Comparison of ENCODE assay signal across 35 cellular contexts in the genomic region with DNA sequence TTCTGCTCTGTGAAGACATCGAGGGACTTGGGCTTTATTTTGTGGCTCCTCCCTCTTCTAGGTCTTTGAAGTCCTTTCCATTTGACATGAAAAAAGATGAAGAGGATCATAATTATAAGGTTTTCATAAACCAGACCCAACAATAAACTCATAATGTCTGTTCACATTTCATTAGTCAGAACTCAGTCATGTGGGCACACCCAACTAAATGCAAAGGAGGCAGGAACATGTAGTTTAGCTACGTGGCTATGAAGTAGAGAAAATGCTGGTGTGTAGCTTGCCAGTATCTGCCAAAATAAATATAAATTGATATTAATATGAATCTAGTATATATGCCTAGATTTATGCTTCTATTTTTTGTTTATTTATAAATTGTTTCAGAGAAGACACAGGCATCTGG.
"Had no signal": no experiment of that assay in that cellular context is flagged by ENCODE, and none has a peak within 500 bp of the region (broad histone marks: within the 10 kb centered on the region; RNA-seq: fewer than 3 reads in every experiment).

No MANE protein-coding gene starts in this region.

- H3K27me3 Mint-ChIP-seq: activated B cell treated with CpG ODN at 0.5 μM for 24 hours; activated CD8-positive, alpha-beta T cell treated with anti-CD3 and anti-CD28 coated beads for 36 hours; activated naive CD8-positive, alpha-beta T cell treated with anti-CD3 and anti-CD28 coated beads for 36 hours; activated naive CD8-positive, alpha-beta T cell treated with anti-CD3 and anti-CD28 coated beads, Interleukin-2, amount 50 U/mL, for 24 hours; effector memory CD8-positive, alpha-beta T cell; T-helper 17 cell had no signal

- H3K9me3 ChIP-seq: adrenal gland, ascending aorta, gastrocnemius medialis, heart left ventricle had no signal

- H3K4me1 ChIP-seq: adrenal gland, ascending aorta, gastrocnemius medialis, heart left ventricle had no signal

- H3K4me3 ChIP-seq: adrenal gland, ascending aorta, gastrocnemius medialis, heart left ventricle had no signal

- H3K4me1 Mint-ChIP-seq: activated B cell treated with CpG ODN at 0.5 μM for 24 hours; activated naive CD4-positive, alpha-beta T cell treated with anti-CD3 and anti-CD28 coated beads, Interleukin-2, amount 50 U/mL, for 24 hours; activated naive CD8-positive, alpha-beta T cell treated with anti-CD3 and anti-CD28 coated beads for 36 hours; activated naive CD8-positive, alpha-beta T cell treated with anti-CD3 and anti-CD28 coated beads, Interleukin-2, amount 50 U/mL, for 24 hours; T-helper 17 cell had no signal

- H3K36me3 ChIP-seq: adrenal gland, ascending aorta, gastrocnemius medialis, heart left ventricle, WERI-Rb-1 had no signal

- H3K4me3 Mint-ChIP-seq: activated B cell treated with CpG ODN at 0.5 μM for 24 hours; activated CD8-positive, alpha-beta T cell treated with anti-CD3 and anti-CD28 coated beads for 36 hours; activated naive CD4-positive, alpha-beta T cell treated with anti-CD3 and anti-CD28 coated beads for 36 hours; activated naive CD4-positive, alpha-beta T cell treated with anti-CD3 and anti-CD28 coated beads, Interleukin-2, amount 50 U/mL, for 24 hours; activated naive CD8-positive, alpha-beta T cell treated with anti-CD3 and anti-CD28 coated beads for 36 hours; activated naive CD8-positive, alpha-beta T cell treated with anti-CD3 and anti-CD28 coated beads, Interleukin-2, amount 50 U/mL, for 24 hours; activated T-cell treated with anti-CD3 and anti-CD28 coated beads, Interleukin-2, amount 50 U/mL, for 4 hours; brain; effector memory CD8-positive, alpha-beta T cell; T-helper 17 cell; T-helper 2 cell treated with Interferon-gamma antibody and Interleukin-4, amounts not matched to agents 5 μg/mL and 100 μg/mL, for 36 hours had no signal

- H3K27ac ChIP-seq: adrenal gland, ascending aorta, gastrocnemius medialis, heart left ventricle, WERI-Rb-1 had no signal

- H3K36me3 Mint-ChIP-seq: activated naive CD4-positive, alpha-beta T cell treated with anti-CD3 and anti-CD28 coated beads, Interleukin-2, amount 50 U/mL, for 24 hours; activated naive CD8-positive, alpha-beta T cell treated with anti-CD3 and anti-CD28 coated beads for 36 hours; brain had no signal

- H3K27ac Mint-ChIP-seq: activated B cell treated with CpG ODN at 0.5 μM for 24 hours; activated CD8-positive, alpha-beta T cell treated with anti-CD3 and anti-CD28 coated beads for 36 hours; activated naive CD4-positive, alpha-beta T cell treated with anti-CD3 and anti-CD28 coated beads for 36 hours; activated naive CD4-positive, alpha-beta T cell treated with anti-CD3 and anti-CD28 coated beads, Interleukin-2, amount 50 U/mL, for 24 hours; activated naive CD8-positive, alpha-beta T cell treated with anti-CD3 and anti-CD28 coated beads for 36 hours; activated naive CD8-positive, alpha-beta T cell treated with anti-CD3 and anti-CD28 coated beads, Interleukin-2, amount 50 U/mL, for 24 hours; activated T-helper 2 cell treated with anti-CD3 and anti-CD28 coated beads, Interferon-gamma antibody, Interleukin-2, Interleukin-4, amounts not matched to agents 10 μg/mL and 5 μg/mL and 100 μg/mL, durations not matched to agents 14 hours and 24 hours and 36 hours; brain; effector memory CD8-positive, alpha-beta T cell; T-helper 17 cell; T-helper 2 cell treated with Interferon-gamma antibody and Interleukin-4, amounts not matched to agents 5 μg/mL and 100 μg/mL, for 36 hours had no signal

- H3K27me3 ChIP-seq: adrenal gland, ascending aorta, gastrocnemius medialis, heart left ventricle had no signal

- H3K9me3 Mint-ChIP-seq: activated CD8-positive, alpha-beta T cell treated with anti-CD3 and anti-CD28 coated beads for 36 hours; activated naive CD4-positive, alpha-beta T cell treated with anti-CD3 and anti-CD28 coated beads for 36 hours; activated naive CD4-positive, alpha-beta T cell treated with anti-CD3 and anti-CD28 coated beads, Interleukin-2, amount 50 U/mL, for 24 hours; activated naive CD8-positive, alpha-beta T cell treated with anti-CD3 and anti-CD28 coated beads for 36 hours; activated naive CD8-positive, alpha-beta T cell treated with anti-CD3 and anti-CD28 coated beads, Interleukin-2, amount 50 U/mL, for 24 hours; activated T-cell treated with anti-CD3 and anti-CD28 coated beads, Interleukin-2, amount 50 U/mL, for 4 hours; activated T-helper 2 cell treated with anti-CD3 and anti-CD28 coated beads, Interferon-gamma antibody, Interleukin-2, Interleukin-4, amounts not matched to agents 10 μg/mL and 5 μg/mL and 100 μg/mL, durations not matched to agents 14 hours and 24 hours and 36 hours; effector memory CD8-positive, alpha-beta T cell; T-helper 2 cell treated with Interferon-gamma antibody and Interleukin-4, amounts not matched to agents 5 μg/mL and 100 μg/mL, for 36 hours had no signal

- DNase-seq: activated B cell treated with CpG ODN at 0.5 μM for 24 hours; activated CD4-positive, alpha-beta T cell treated with anti-CD3 and anti-CD28 coated beads for 48 hours; activated CD4-positive, alpha-beta T cell treated with anti-CD3 and anti-CD28 coated beads, Interleukin-2, amount 50 U/mL, for 1 hour; activated CD4-positive, alpha-beta T cell treated with anti-CD3 and anti-CD28 coated beads, Interleukin-2, amount 50 U/mL, for 48 hours; activated CD8-positive, alpha-beta memory T cell treated with anti-CD3 and anti-CD28 coated beads for 24 hours; activated CD8-positive, alpha-beta T cell treated with anti-CD3 and anti-CD28 coated beads for 36 hours; activated effector memory CD4-positive, alpha-beta T cell treated with anti-CD3 and anti-CD28 coated beads, Interleukin-2, amount 50 U/mL, for 16 hours; activated naive CD4-positive, alpha-beta T cell treated with anti-CD3 and anti-CD28 coated beads for 36 hours; activated naive CD8-positive, alpha-beta T cell treated with anti-CD3 and anti-CD28 coated beads for 36 hours; activated naive CD8-positive, alpha-beta T cell treated with anti-CD3 and anti-CD28 coated beads, Interleukin-2, amount 50 U/mL, for 24 hours; activated T-cell treated with anti-CD3 and anti-CD28 coated beads, Interleukin-2, amount 50 U/mL, for 4 hours; adrenal gland; caudate nucleus; cortex of kidney; dermis blood vessel endothelial cell; effector CD4-positive, alpha-beta T cell; effector memory CD8-positive, alpha-beta T cell; foreskin fibroblast; gastrocnemius medialis; glutamatergic neuron; heart left ventricle; T-helper 1 cell; T-helper 17 cell; T1000; WERI-Rb-1 had no signal

- FAIRE-seq: colon, endometrium, endothelial cell of umbilical vein had no signal

- ATAC-seq: activated CD4-positive, CD25-positive, alpha-beta regulatory T cell treated with anti-CD3 and anti-CD28 coated beads, Interleukin-2, amount 50 U/mL, for 24 hours; activated CD8-positive, alpha-beta T cell treated with anti-CD3 and anti-CD28 coated beads for 36 hours; activated naive CD8-positive, alpha-beta T cell treated with anti-CD3 and anti-CD28 coated beads, Interleukin-2, amount 50 U/mL, for 24 hours; activated T-cell treated with anti-CD3 and anti-CD28 coated beads, Interleukin-2, amount 50 U/mL, for 4 hours; effector memory CD8-positive, alpha-beta T cell; esophagus mucosa; gastrocnemius medialis; heart left ventricle; T-helper 17 cell had no signal
